8 cellular contexts compared by ENCODE assay signal in the genomic region with DNA sequence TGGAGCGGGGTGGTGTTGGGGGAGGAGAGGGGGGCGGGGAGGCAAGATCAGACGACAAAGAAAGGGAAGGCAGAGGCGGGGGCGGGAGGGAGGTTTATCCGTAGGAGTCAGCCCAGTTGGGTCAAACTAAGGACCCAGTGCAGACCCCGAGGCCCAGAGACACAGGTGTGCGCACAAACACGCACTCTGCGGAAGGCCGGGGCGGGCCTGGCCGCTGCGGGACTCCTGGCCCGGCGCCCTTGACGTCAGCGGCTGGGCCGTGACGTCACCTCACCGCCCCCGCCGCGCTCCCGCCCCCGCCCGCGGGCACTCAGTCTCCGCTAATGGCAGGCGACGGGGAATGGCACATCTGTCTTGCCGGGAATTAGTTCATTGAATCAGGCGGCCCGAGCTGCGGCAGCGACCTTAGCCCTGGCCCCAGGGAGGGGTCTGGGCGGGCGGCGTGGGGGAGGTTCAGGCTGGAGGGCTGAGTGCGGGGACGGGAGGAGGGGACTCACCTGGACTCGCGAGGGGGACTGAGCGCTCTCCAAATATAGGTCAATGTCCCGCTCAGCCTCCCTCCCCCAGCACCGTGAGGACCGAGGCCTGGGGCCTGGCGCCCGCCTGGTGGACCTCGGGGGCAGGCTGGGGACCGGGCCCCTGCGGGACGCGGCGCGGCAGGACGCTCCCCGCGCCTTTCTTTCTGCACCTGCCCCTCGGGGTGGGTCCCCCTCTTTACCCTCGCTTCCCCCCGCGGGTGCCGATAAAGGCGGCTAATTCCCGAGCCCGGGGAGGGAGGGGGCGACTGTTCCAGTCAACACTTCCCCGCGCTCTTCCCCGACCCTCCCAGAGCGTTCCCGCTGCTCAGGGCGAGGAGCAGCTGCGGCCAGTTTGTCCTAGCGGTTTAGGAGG. TPM values are rescaled to one million over a fixed set of nuclear protein-coding genes. Genes with fewer than 3 reads are reported as not detected.
DNase-seq lines count a peak whose midpoint lies in the region; ATAC-seq and TF ChIP-seq lines count a peak whose summit lies in the region.

No MANE protein-coding gene starts in this region.

- H3K9ac ChIP-seq in SK-N-MC (ENCODE audit: insufficient read length): no peak overlapping the region
- H3K9ac ChIP-seq in mammary epithelial cell (ENCODE audit: insufficient read depth, low read length): no peak overlapping the region
- no peak overlapping the region for H3K9ac ChIP-seq in MM.1S (ENCODE audit: low read length)

- in situ Hi-C loops in mammary epithelial cell (cut with MboI; ENCODE audit: low sequenced_read_pairs in 2 of 2): no loop called here

- H3K27ac ChIP-seq in SK-N-MC (no peak overlapping the region), mammary epithelial cell (ENCODE audit: insufficient read depth, low read depth, low read length) (no peak overlapping the region), MM.1S (ENCODE audit: low read length) (no peak overlapping the region)

- no peaks in the 10 kb centered on the region for H3F3A ChIP-seq in MM.1S (ENCODE audit: insufficient read depth, low read length)

- CTCF ChIA-PET in mammary epithelial cell (lab: Charles Lee; ENCODE audit: low non-redundant PET): no interaction called here

- H3K9me2 ChIP-seq in MM.1S (replicated peaks; ENCODE audit: insufficient read depth, low read length): no peaks in the 10 kb centered on the region

- peak; percentile 49 for ATAC-seq in left colon
- no peak for ATAC-seq in GM21515 (IDR thresholded peaks at IDR 0.05; ENCODE audit: unreplicated experiment)
- no peak for ATAC-seq in GM21360 (IDR thresholded peaks at IDR 0.05; ENCODE audit: unreplicated experiment)

- DNase-seq in COLO829 (ENCODE audit: low spot score) (peak; percentile 18), SK-N-MC (ENCODE audit: low read depth, low spot score) (no peak), mammary epithelial cell (peak; percentile 19), left colon (no peak), MM.1S (no peak)
- peak; percentile 21 to 34 for DNase-seq in stimulated activated CD4-positive, alpha-beta T cell treated with anti-CD3 and anti-CD28 coated beads, Interleukin-2, amount 100 ng/mL, for 48 hours

- H3K79me2 ChIP-seq in mammary epithelial cell (ENCODE audit: insufficient read depth, low read length) (no peaks in the 10 kb centered on the region), MM.1S (ENCODE audit: low read length) (no peaks in the 10 kb centered on the region)

- BruUV-seq in mammary epithelial cell (replicated peaks; lab: Mats Ljungman, UMichigan): no TSS peak

- no peaks in the 10 kb centered on the region for H3K9me3 ChIP-seq in SK-N-MC (ENCODE audit: low read depth, low read length)
- H3K9me3 ChIP-seq in mammary epithelial cell (replicated peaks; ENCODE audit: insufficient read depth, low read length): no peaks in the 10 kb centered on the region
- H3K9me3 ChIP-seq in MM.1S (replicated peaks; ENCODE audit: insufficient read depth, low read length): no peaks in the 10 kb centered on the region

- peaks cover 24% of the 10 kb centered on the region for H3K27me3 ChIP-seq in mammary epithelial cell (ENCODE audit: insufficient read depth, low read length)
- H3K27me3 ChIP-seq in MM.1S (replicated peaks; ENCODE audit: insufficient read depth, low read length): peaks cover 38% of the 10 kb centered on the region

- no peak overlapping the region for H2AFZ ChIP-seq in mammary epithelial cell (ENCODE audit: low read depth, low read length)
- no peak overlapping the region for H2AFZ ChIP-seq in MM.1S (ENCODE audit: low read length)

- TF ChIP-seq CTCF in mammary epithelial cell (conservative IDR thresholded peaks at IDR 0.05 in 1 of 2, IDR thresholded peaks at IDR 0.05 in 1 of 2; ENCODE audit: extremely low read depth in 1 of 2, insufficient read depth in 1 of 2, low read depth in 1 of 2, low read length in 2 of 2): no peak
- no peak for TF ChIP-seq CTCF in MM.1S (IDR thresholded peaks at IDR 0.05; ENCODE audit: low read length)

- H4K20me1 ChIP-seq in mammary epithelial cell (ENCODE audit: insufficient read depth, low read length): no peaks in the 10 kb centered on the region
- no peaks in the 10 kb centered on the region for H4K20me1 ChIP-seq in MM.1S (ENCODE audit: insufficient read depth, low read length)

- WGBS in mammary epithelial cell (ENCODE audit: low coverage, missing lambda C conversion rate): 0% methylated on average over 3 of the region's 76 CpGs

- intact Hi-C loops in mammary epithelial cell (cut with micrococcal nuclease) (no loop called here), left colon (cut with DNase I, micrococcal nuclease) (no loop called here)

- H3K36me3 ChIP-seq in SK-N-MC (ENCODE audit: insufficient read depth, low read length): no peaks in the 10 kb centered on the region
- no peaks in the 10 kb centered on the region for H3K36me3 ChIP-seq in mammary epithelial cell (ENCODE audit: insufficient read depth, low read length)
- no peaks in the 10 kb centered on the region for H3K36me3 ChIP-seq in MM.1S (replicated peaks; ENCODE audit: insufficient read depth, low read length)

- H3K4me3 ChIP-seq in SK-N-MC (peak overlapping the region; percentile 72), mammary epithelial cell (replicated peaks in 1 of 3; ENCODE audit: insufficient read depth in 1 of 3, low read depth in 2 of 3, low read length in 3 of 3) (peak overlapping the region in 1 of 3 experiments; percentile 4), MM.1S (ENCODE audit: low read length) (no peak overlapping the region)

- H3K4me1 ChIP-seq in mammary epithelial cell (ENCODE audit: insufficient read depth, low read length): peaks cover 6% of the 10 kb centered on the region
- H3K4me1 ChIP-seq in MM.1S (ENCODE audit: low read length): no peaks in the 10 kb centered on the region

- dilution Hi-C loops in mammary epithelial cell (cut with HindIII; ENCODE audit: low sequenced_read_pairs): no loop called here

- H3K4me2 ChIP-seq in mammary epithelial cell (ENCODE audit: insufficient read depth, low read depth, low read length) (peak overlapping the region; percentile 9), MM.1S (ENCODE audit: low read depth, low read length) (no peak overlapping the region; the same call in 1 of the 2 replicates)

RNA-seq across cellular contexts. Expression of gene ECEL1, which starts 15.5 kb away (rescaled TPM):
- total RNA-seq in mammary epithelial cell: not detected
- not detected for polyA plus RNA-seq in mammary epithelial cell
- polyA minus RNA-seq in mammary epithelial cell: not detected
- total RNA-seq in left colon: not detected

RNA-seq across cellular contexts. Expression of gene PRSS56, which starts 17.0 kb away (rescaled TPM):
- not detected for total RNA-seq in mammary epithelial cell
- polyA plus RNA-seq in mammary epithelial cell: not detected
- not detected for polyA minus RNA-seq in mammary epithelial cell
- not detected for total RNA-seq in left colon

RNA-seq across cellular contexts. Expression of gene CHRND, which starts 22.8 kb away (rescaled TPM):
- total RNA-seq in mammary epithelial cell (not detected), left colon (not detected)
- polyA plus RNA-seq in mammary epithelial cell: not detected
- not detected for polyA minus RNA-seq in mammary epithelial cell

RNA-seq across cellular contexts. Expression of gene CHRNG, which starts 36.3 kb away (rescaled TPM):
- total RNA-seq in mammary epithelial cell (not detected), left colon (not detected)
- polyA plus RNA-seq in mammary epithelial cell: not detected
- polyA minus RNA-seq in mammary epithelial cell: not detected

RNA-seq across cellular contexts. Expression of gene ALPI, which starts 47.2 kb away (rescaled TPM):
- total RNA-seq in mammary epithelial cell (not detected), left colon (10 to 100 TPM; 15.9 to 21.1 TPM)
- not detected for polyA plus RNA-seq in mammary epithelial cell
- not detected for polyA minus RNA-seq in mammary epithelial cell

Comparison
In these comparisons a context has a peak if more than half of its experiments do, and no peak if none do; other contexts are left out.
1. DNase-seq: peak in COLO829 (single experiment), mammary epithelial cell (single experiment) and stimulated activated CD4-positive, alpha-beta T cell treated with anti-CD3 and anti-CD28 coated beads, Interleukin-2, amount 100 ng/mL, for 48 hours (2 of 2); none in SK-N-MC (single experiment), left colon (0 of 2) and MM.1S (single experiment).